In the genomic region with DNA sequence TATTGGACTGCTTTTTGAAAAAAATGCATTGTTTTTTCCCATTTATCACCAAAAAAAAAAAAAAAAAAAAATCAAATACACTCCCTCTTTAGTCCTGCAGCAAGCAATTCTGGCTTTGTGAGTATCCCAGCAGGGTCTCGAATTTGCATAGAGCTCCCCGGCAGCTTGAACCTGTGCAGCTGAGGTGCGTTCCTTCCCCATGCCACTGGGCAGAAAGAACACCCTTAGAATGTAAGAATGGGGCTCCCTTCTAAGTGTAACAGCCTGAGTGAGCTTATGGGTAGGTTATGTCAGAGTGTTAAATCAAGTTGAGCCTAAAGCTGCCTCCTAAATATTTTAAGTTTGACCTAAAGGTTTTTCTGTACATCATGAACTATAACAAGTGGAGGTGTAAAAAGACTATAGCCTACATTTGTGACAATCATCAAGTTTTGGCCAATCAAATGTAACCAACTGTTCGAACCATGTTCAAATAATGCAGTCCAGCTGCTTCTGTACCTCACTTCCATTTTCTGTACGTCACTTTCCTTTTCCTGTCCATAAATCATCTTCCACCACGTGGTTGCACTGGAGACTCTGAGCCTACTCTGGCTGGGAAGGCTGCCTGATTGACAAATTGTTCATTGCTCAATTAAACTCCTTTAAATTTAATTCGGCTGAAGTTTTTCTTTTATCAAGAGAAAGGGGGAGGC, we compare ENCODE assay signal across 12 cellular contexts.
DNase-seq lines count a peak whose midpoint lies in the region; ATAC-seq, FAIRE-seq and TF ChIP-seq lines count a peak whose summit lies in the region.
"Had no signal": no experiment of that assay in that cellular context is flagged by ENCODE, and none has a peak within 500 bp of the region (broad histone marks: within the 10 kb centered on the region; RNA-seq: fewer than 3 reads in every experiment).

No MANE protein-coding gene starts in this region.

- no peak overlapping the region for H3K4me3 ChIP-seq in HepG2 (replicated peaks in 1 of 3; ENCODE audit: insufficient read depth in 1 of 3, low read depth in 2 of 3, low read length in 3 of 3)
- no peak overlapping the region for H3K4me3 ChIP-seq in right lobe of liver
- no peak overlapping the region for H3K4me3 ChIP-seq in tibial artery
- H3K4me3 ChIP-seq: BLaER1, stomach had no signal

- DNase-seq in HepG2 (ENCODE audit: low spot score) (no peak), right lobe of liver (no peak), NCI-H146 (lab: John Stamatoyannopoulos, UW) (peak; percentile 31), amniotic epithelial cell (ENCODE audit: low read depth) (peak; percentile 9), tibial artery (no peak), GM19238 (ENCODE audit: insufficient read length, low spot score) (no peak)
- DNase-seq: effector memory CD4-positive, alpha-beta T cell; MM.1S; stomach had no signal

- no peak for TF ChIP-seq POLR2A in HepG2 (IDR thresholded peaks at IDR 0.05; ENCODE audit: insufficient read depth in 1 of 2, low read depth in 2 of 2, low read length in 2 of 2)
- no peak for TF ChIP-seq POLR2A in right lobe of liver (IDR thresholded peaks at IDR 0.05)

- CTCF ChIA-PET in HepG2 (lab: Yijun Ruan, JAX; ENCODE audit: low intra/inter-chr PET ratio, low total read pairs) = no interaction called here

- no peak for TF ChIP-seq CTCF in HepG2 (CRISPR knock-in tag; IDR thresholded peaks at IDR 0.05)
- no peak for TF ChIP-seq CTCF in right lobe of liver (IDR thresholded peaks at IDR 0.05)
- no peak for TF ChIP-seq CTCF in tibial artery (IDR thresholded peaks at IDR 0.05)

- ATAC-seq in HepG2 (no peak), right lobe of liver (no peak), GM21447 (IDR thresholded peaks at IDR 0.05; ENCODE audit: unreplicated experiment) (no peak), GM18867 (IDR thresholded peaks at IDR 0.05; ENCODE audit: unreplicated experiment) (no peak)

- H3K9ac ChIP-seq in HepG2 (ENCODE audit: insufficient read depth, low read depth, low read length) = no peak overlapping the region
- H3K9ac ChIP-seq: BLaER1 had no signal

- FAIRE-seq in HepG2 (lab: Jason Lieb, UNC) = no peak

- H3K36me3 ChIP-seq in HepG2 (replicated peaks in 1 of 2; ENCODE audit: control insufficient read depth in 1 of 2, insufficient read depth in 2 of 2, low read length in 2 of 2) (no peaks in the 10 kb centered on the region), right lobe of liver (no peaks in the 10 kb centered on the region), tibial artery (no peaks in the 10 kb centered on the region)
- H3K36me3 ChIP-seq: BLaER1, stomach had no signal

- in situ Hi-C loops in HepG2 (cut with HindIII; ENCODE audit: extremely low pct_ligation_motif_present, low pct_unique_long_range_greater_than_20kb) = no loop called here

- H3K79me2 ChIP-seq in HepG2 (ENCODE audit: insufficient read depth, low read length) = no peaks in the 10 kb centered on the region

- no peaks in the 10 kb centered on the region for H4K20me1 ChIP-seq in HepG2 (ENCODE audit: insufficient read depth, low read length)
- H4K20me1 ChIP-seq: BLaER1 had no signal

- no peak overlapping the region for H3K4me2 ChIP-seq in HepG2 (ENCODE audit: low read depth, low read length)
- H3K4me2 ChIP-seq: BLaER1 had no signal

- no peak overlapping the region for H2AFZ ChIP-seq in HepG2 (ENCODE audit: low read length)

- no peak for TF ChIP-seq EP300 in HepG2 (IDR thresholded peaks at IDR 0.05; ENCODE audit: low read depth in 2 of 2, low read length in 2 of 2)
- TF ChIP-seq EP300 in HepG2 (CRISPR knock-in tag; IDR thresholded peaks at IDR 0.05; ENCODE audit: borderline replicate concordance) = no peak

- H3K4me1 ChIP-seq in HepG2 (ENCODE audit: insufficient read depth, low read length) = no peaks in the 10 kb centered on the region
- H3K4me1 ChIP-seq in right lobe of liver = peaks cover 0 to 11% (median 0%) of the 10 kb centered on the region in 4 donors
- no peaks in the 10 kb centered on the region for H3K4me1 ChIP-seq in tibial artery
- H3K4me1 ChIP-seq: stomach had no signal

- intact Hi-C loops in HepG2 (cut with micrococcal nuclease; ENCODE audit: unreplicated experiment) = no loop called here
- intact Hi-C loops in right lobe of liver (cut with DNase I) = no loop called here
- intact Hi-C loops in tibial artery (cut with DNase I; ENCODE audit: low total_unique reads) = no loop called here

- H3K9me3 ChIP-seq in HepG2 (ENCODE audit: low read length) (no peaks in the 10 kb centered on the region), right lobe of liver (no peaks in the 10 kb centered on the region), tibial artery (no peaks in the 10 kb centered on the region)
- H3K9me3 ChIP-seq: BLaER1, stomach had no signal

- 14% methylated on average over 7 of the region's 7 CpGs for WGBS in HepG2 (ENCODE audit: low lambda C conversion rate)
- WGBS in right lobe of liver (ENCODE audit: insufficient coverage, low coverage, low lambda C conversion rate, missing lambda C conversion rate) = 55% methylated on average over 7 of the region's 7 CpGs

- H3K27me3 ChIP-seq in HepG2 (ENCODE audit: control insufficient read depth in 1 of 2, insufficient read depth in 2 of 2, low read length in 2 of 2) (no peaks in the 10 kb centered on the region), right lobe of liver (no peaks in the 10 kb centered on the region), tibial artery (peaks cover 0 to 2% of the 10 kb centered on the region in 2 donors)
- H3K27me3 ChIP-seq: BLaER1, stomach had no signal

- BruUV-seq in HepG2 (replicated peaks; lab: Mats Ljungman, UMichigan) = no TSS peak

- H3K27ac ChIP-seq in HepG2 (ENCODE audit: extremely low read length, insufficient read depth, low read length) (no peak overlapping the region), right lobe of liver (no peak overlapping the region), tibial artery (no peak overlapping the region)
- H3K27ac ChIP-seq: BLaER1, stomach had no signal

- no peak for TF ChIP-seq RAD21 in HepG2 (CRISPR knock-in tag; IDR thresholded peaks at IDR 0.05)

- POLR2A ChIA-PET in HepG2 (lab: Yijun Ruan, JAX) = no interaction called here

TF ChIP-seq in HepG2, 621 proteins besides CTCF, POLR2A, EP300 and RAD21:
- TF ChIP-seq GABPA (IDR thresholded peaks at IDR 0.05; ENCODE audit: low read depth, low read length) (no peak), GABPA (CRISPR knock-in tag; IDR thresholded peaks at IDR 0.05; ENCODE audit: low read depth) (0 out of 2 replicates have a peak, but pooled peaks have one; percentile 15), ZNF263 (CRISPR knock-in tag; IDR thresholded peaks at IDR 0.05) (no peak)
- TF ChIP-seq, protein P1, sequence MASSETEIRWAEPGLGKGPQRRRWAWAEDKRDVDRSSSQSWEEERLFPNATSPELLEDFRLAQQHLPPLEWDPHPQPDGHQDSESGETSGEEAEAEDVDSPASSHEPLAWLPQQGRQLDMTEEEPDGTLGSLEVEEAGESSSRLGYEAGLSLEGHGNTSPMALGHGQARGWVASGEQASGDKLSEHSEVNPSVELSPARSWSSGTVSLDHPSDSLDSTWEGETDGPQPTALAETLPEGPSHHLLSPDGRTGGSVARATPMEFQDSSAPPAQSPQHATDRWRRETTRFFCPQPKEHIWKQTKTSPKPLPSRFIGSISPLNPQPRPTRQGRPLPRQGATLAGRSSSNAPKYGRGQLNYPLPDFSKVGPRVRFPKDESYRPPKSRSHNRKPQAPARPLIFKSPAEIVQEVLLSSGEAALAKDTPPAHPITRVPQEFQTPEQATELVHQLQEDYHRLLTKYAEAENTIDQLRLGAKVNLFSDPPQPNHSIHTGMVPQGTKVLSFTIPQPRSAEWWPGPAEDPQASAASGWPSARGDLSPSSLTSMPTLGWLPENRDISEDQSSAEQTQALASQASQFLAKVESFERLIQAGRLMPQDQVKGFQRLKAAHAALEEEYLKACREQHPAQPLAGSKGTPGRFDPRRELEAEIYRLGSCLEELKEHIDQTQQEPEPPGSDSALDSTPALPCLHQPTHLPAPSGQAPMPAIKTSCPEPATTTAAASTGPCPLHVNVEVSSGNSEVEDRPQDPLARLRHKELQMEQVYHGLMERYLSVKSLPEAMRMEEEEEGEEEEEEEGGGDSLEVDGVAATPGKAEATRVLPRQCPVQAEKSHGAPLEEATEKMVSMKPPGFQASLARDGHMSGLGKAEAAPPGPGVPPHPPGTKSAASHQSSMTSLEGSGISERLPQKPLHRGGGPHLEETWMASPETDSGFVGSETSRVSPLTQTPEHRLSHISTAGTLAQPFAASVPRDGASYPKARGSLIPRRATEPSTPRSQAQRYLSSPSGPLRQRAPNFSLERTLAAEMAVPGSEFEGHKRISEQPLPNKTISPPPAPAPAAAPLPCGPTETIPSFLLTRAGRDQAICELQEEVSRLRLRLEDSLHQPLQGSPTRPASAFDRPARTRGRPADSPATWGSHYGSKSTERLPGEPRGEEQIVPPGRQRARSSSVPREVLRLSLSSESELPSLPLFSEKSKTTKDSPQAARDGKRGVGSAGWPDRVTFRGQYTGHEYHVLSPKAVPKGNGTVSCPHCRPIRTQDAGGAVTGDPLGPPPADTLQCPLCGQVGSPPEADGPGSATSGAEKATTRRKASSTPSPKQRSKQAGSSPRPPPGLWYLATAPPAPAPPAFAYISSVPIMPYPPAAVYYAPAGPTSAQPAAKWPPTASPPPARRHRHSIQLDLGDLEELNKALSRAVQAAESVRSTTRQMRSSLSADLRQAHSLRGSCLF (CRISPR knock-in tag; IDR thresholded peaks at IDR 0.05; ENCODE audit: borderline replicate concordance) = no peak

Comparison
In these comparisons a context has a peak if more than half of its experiments do, and no peak if none do; other contexts are left out.
1. DNase-seq: peak in NCI-H146 (single experiment) and amniotic epithelial cell (single experiment); none in HepG2 (single experiment), right lobe of liver (0 of 3), tibial artery (0 of 2) and GM19238 (single experiment).